1 cellular context compared by ENCODE assay signal in the genomic region with DNA sequence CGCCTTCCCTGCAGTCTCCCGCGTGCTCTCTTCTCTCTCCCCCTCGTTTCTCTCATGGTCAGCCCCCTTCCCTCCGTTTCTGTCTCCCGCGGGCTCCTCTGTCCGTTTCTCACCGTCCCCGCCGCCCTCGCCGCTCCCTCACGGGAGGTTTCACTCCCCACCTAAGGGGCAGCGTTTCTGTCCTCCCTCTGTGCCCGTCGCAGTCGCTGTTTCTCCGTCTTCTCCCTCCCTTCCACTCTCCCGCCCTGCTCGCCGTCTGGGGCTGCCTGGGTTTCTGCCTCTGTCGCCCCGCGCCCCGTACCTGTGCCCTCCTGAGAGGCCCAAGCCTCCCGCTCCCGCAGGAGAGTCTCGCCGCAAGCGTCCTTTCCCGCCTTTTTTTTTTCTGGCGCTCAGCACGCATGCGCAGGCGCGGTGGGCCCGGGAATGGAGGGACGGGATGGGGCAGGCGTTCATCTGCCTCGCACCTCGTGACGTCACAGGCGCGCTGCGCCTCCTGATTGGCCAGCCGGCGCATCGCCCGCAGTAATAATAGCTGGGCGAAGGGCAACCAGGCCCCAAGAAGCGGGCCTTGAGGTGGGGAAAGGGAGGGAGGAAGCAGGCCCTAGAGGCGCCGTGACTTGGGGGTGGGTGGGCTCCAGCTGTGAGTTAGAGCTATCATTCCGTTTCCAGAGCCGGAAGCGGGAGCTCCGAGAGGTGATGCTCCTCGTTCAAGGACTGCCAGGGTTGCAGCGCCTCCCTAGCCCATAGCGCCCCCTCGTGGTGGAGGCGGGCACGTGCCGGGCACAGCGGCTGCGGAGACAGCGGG.
A peak's percentile ranks its signal among the peaks of the same experiment; 100 is the strongest.
TF ChIP-seq lines count a peak whose summit lies in the region.

No MANE protein-coding gene starts in this region.

TF ChIP-seq in K562, 482 proteins besides CTCF, POLR2A, EP300 and RAD21 (continued from another document and continues in another):
- TF ChIP-seq, protein P1, sequence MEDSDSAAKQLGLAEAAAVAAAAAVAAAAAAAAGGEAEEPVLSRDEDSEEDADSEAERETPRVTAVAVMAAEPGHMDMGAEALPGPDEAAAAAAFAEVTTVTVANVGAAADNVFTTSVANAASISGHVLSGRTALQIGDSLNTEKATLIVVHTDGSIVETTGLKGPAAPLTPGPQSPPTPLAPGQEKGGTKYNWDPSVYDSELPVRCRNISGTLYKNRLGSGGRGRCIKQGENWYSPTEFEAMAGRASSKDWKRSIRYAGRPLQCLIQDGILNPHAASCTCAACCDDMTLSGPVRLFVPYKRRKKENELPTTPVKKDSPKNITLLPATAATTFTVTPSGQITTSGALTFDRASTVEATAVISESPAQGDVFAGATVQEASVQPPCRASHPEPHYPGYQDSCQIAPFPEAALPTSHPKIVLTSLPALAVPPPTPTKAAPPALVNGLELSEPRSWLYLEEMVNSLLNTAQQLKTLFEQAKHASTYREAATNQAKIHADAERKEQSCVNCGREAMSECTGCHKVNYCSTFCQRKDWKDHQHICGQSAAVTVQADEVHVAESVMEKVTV (CRISPR knock-in tag; IDR thresholded peaks at IDR 0.05) = peak; percentile 88
- TF ChIP-seq ZNF143 (CRISPR knock-in tag; IDR thresholded peaks at IDR 0.05) (peak; percentile 72), CBX1 (IDR thresholded peaks at IDR 0.05; ENCODE audit: low read depth) (no peak; the same call in 1 of the 2 replicates), CBX5 (IDR thresholded peaks at IDR 0.05; ENCODE audit: borderline replicate concordance, low read depth) (0 out of 2 replicates have a peak, but pooled peaks have one; percentile 37), TBL1XR1 (IDR thresholded peaks at IDR 0.05; ENCODE audit: low read length in 2 of 2) (peak; percentile 27 to 60; a peak in 2 of 4 replicates), ZNF644 (tag; IDR thresholded peaks at IDR 0.05; ENCODE audit: low read depth) (no peak), GTF2F1 (IDR thresholded peaks at IDR 0.05; ENCODE audit: low read depth, low read length) (peak; percentile 93; the same call in 1 of the 2 replicates), DPF2 (IDR thresholded peaks at IDR 0.05) (peak; percentile 36; the same call in 1 of the 2 replicates), CSDE1 (IDR thresholded peaks at IDR 0.05) (peak in 1 of 2 experiments; percentile 92; a peak in 2 of 4 replicates), MAZ (CRISPR knock-in tag; conservative IDR thresholded peaks at IDR 0.05 in 1 of 2, IDR thresholded peaks at IDR 0.05 in 1 of 2) (peak; percentile 60 to 84; a peak in 3 of 4 replicates), ESRRB (CRISPR knock-in tag; IDR thresholded peaks at IDR 0.05; ENCODE audit: borderline replicate concordance) (no peak), ELF1 (tag; IDR thresholded peaks at IDR 0.05) (peak; percentile 88), ELF2 (CRISPR knock-in tag; IDR thresholded peaks at IDR 0.05) (peak; percentile 48; the same call in 1 of the 2 replicates), CHCHD3 (CRISPR knock-in tag; IDR thresholded peaks at IDR 0.05) (no peak), LARP7 (IDR thresholded peaks at IDR 0.05) (0 out of 2 replicates have a peak, but pooled peaks have one; percentile 31), ETV1 (tag; conservative IDR thresholded peaks at IDR 0.05; ENCODE audit: low read depth) (peak; percentile 85), ZFP36 (IDR thresholded peaks at IDR 0.05; ENCODE audit: low read depth, low read length, partially characterized antibody) (no peak), RUNX1 (IDR thresholded peaks at IDR 0.05; ENCODE audit: low read depth) (no peak), HDAC2 (IDR thresholded peaks at IDR 0.05) (peak; percentile 66; the same call in 1 of the 2 replicates), MBD2 (IDR thresholded peaks at IDR 0.05; ENCODE audit: borderline replicate concordance, low read depth) (peak; percentile 42; the same call in 1 of the 2 replicates), RERE (CRISPR knock-in tag; IDR thresholded peaks at IDR 0.05; ENCODE audit: borderline replicate concordance) (peak; percentile 100), SIRT6 (IDR thresholded peaks at IDR 0.05; ENCODE audit: low read depth, low read length) (no peak), FOXM1 (IDR thresholded peaks at IDR 0.05; ENCODE audit: low read depth) (no peak), FOXM1 (CRISPR knock-in tag; IDR thresholded peaks at IDR 0.05; ENCODE audit: low read depth) (peak; percentile 96), CREM (IDR thresholded peaks at IDR 0.05; ENCODE audit: low read depth) (peak; percentile 98), RB1 (IDR thresholded peaks at IDR 0.05; ENCODE audit: low read depth) (peak; percentile 99)
- TF ChIP-seq, protein P2, sequence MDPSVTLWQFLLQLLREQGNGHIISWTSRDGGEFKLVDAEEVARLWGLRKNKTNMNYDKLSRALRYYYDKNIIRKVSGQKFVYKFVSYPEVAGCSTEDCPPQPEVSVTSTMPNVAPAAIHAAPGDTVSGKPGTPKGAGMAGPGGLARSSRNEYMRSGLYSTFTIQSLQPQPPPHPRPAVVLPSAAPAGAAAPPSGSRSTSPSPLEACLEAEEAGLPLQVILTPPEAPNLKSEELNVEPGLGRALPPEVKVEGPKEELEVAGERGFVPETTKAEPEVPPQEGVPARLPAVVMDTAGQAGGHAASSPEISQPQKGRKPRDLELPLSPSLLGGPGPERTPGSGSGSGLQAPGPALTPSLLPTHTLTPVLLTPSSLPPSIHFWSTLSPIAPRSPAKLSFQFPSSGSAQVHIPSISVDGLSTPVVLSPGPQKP (CRISPR knock-in tag; IDR thresholded peaks at IDR 0.05) = peak; percentile 89; the same call in 1 of the 2 replicates
- TF ChIP-seq, protein P3, sequence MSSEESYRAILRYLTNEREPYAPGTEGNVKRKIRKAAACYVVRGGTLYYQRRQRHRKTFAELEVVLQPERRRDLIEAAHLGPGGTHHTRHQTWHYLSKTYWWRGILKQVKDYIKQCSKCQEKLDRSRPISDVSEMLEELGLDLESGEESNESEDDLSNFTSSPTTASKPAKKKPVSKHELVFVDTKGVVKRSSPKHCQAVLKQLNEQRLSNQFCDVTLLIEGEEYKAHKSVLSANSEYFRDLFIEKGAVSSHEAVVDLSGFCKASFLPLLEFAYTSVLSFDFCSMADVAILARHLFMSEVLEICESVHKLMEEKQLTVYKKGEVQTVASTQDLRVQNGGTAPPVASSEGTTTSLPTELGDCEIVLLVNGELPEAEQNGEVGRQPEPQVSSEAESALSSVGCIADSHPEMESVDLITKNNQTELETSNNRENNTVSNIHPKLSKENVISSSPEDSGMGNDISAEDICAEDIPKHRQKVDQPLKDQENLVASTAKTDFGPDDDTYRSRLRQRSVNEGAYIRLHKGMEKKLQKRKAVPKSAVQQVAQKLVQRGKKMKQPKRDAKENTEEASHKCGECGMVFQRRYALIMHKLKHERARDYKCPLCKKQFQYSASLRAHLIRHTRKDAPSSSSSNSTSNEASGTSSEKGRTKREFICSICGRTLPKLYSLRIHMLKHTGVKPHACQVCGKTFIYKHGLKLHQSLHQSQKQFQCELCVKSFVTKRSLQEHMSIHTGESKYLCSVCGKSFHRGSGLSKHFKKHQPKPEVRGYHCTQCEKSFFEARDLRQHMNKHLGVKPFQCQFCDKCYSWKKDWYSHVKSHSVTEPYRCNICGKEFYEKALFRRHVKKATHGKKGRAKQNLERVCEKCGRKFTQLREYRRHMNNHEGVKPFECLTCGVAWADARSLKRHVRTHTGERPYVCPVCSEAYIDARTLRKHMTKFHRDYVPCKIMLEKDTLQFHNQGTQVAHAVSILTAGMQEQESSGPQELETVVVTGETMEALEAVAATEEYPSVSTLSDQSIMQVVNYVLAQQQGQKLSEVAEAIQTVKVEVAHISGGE (CRISPR knock-in tag; IDR thresholded peaks at IDR 0.05) = peak in 1 of 3 experiments; percentile 41; a peak in 1 of 6 replicates
- TF ChIP-seq, protein P4, sequence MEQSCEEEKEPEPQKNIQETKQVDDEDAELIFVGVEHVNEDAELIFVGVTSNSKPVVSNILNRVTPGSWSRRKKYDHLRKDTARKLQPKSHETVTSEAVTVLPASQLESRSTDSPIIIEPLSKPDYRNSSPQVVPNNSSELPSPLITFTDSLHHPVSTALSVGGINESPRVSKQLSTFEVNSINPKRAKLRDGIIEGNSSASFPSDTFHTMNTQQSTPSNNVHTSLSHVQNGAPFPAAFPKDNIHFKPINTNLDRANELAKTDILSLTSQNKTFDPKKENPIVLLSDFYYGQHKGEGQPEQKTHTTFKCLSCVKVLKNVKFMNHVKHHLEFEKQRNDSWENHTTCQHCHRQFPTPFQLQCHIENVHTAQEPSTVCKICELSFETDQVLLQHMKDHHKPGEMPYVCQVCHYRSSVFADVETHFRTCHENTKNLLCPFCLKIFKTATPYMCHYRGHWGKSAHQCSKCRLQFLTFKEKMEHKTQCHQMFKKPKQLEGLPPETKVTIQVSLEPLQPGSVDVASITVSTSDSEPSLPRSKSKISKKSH (CRISPR knock-in tag; IDR thresholded peaks at IDR 0.05) = no peak
- TF ChIP-seq, protein P5, sequence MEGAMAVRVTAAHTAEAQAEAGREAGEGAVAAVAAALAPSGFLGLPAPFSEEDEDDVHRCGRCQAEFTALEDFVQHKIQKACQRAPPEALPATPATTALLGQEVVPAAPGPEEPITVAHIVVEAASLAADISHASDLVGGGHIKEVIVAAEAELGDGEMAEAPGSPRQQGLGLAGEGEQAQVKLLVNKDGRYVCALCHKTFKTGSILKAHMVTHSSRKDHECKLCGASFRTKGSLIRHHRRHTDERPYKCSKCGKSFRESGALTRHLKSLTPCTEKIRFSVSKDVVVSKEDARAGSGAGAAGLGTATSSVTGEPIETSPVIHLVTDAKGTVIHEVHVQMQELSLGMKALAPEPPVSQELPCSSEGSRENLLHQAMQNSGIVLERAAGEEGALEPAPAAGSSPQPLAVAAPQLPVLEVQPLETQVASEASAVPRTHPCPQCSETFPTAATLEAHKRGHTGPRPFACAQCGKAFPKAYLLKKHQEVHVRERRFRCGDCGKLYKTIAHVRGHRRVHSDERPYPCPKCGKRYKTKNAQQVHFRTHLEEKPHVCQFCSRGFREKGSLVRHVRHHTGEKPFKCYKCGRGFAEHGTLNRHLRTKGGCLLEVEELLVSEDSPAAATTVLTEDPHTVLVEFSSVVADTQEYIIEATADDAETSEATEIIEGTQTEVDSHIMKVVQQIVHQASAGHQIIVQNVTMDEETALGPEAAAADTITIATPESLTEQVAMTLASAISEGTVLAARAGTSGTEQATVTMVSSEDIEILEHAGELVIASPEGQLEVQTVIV (CRISPR knock-in tag; IDR thresholded peaks at IDR 0.05; ENCODE audit: borderline replicate concordance) = no peak
- TF ChIP-seq, protein P6, sequence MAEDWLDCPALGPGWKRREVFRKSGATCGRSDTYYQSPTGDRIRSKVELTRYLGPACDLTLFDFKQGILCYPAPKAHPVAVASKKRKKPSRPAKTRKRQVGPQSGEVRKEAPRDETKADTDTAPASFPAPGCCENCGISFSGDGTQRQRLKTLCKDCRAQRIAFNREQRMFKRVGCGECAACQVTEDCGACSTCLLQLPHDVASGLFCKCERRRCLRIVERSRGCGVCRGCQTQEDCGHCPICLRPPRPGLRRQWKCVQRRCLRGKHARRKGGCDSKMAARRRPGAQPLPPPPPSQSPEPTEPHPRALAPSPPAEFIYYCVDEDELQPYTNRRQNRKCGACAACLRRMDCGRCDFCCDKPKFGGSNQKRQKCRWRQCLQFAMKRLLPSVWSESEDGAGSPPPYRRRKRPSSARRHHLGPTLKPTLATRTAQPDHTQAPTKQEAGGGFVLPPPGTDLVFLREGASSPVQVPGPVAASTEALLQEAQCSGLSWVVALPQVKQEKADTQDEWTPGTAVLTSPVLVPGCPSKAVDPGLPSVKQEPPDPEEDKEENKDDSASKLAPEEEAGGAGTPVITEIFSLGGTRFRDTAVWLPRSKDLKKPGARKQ (CRISPR knock-in tag; IDR thresholded peaks at IDR 0.05) = peak; percentile 95
